23 cellular contexts compared by ENCODE assay signal in genomic region chr13:99415014-99415650, GRCh38.
A peak's percentile ranks its signal among the peaks of the same experiment; 100 is the strongest.
DNase-seq lines count a peak whose midpoint lies in the region; ATAC-seq and TF ChIP-seq lines count a peak whose summit lies in the region.
"Had no signal": no experiment of that assay in that cellular context is flagged by ENCODE, and none has a peak within 500 bp of the region (broad histone marks: within the 10 kb centered on the region; RNA-seq: fewer than 3 reads in every experiment).

No MANE protein-coding gene starts in this region.

- H3K27ac Mint-ChIP-seq in CD8-positive, alpha-beta T cell = no peak overlapping the region
- no peak overlapping the region for H3K27ac Mint-ChIP-seq in stimulated activated memory B cell treated with anti-CD40 and anti-IgM and Interleukin-4, amounts not matched to agents 10 μg/mL and 1 μg/mL and 100 μg/mL, for 72 hours
- H3K27ac Mint-ChIP-seq: natural killer cell, T-cell, type B pancreatic cell had no signal

- TF ChIP-seq CTCF in CD8-positive, alpha-beta T cell (IDR thresholded peaks at IDR 0.05) = no peak

- no peak for DNase-seq in CD8-positive, alpha-beta T cell
- no peak for DNase-seq in effector memory CD4-positive, alpha-beta T cell
- DNase-seq in mesenteric fat pad (ENCODE audit: low spot score) = peak; percentile 82
- DNase-seq: activated CD4-positive, alpha-beta memory T cell treated with anti-CD3 and anti-CD28 coated beads, Interleukin-2, amount 10 ng/mL, durations not matched to agents 7 days and 5 days; cerebellar nuclear complex; hypothalamus; KG1; MG63; midbrain; natural killer cell; NCI-H1436; NCI-H2081 treated with DMSO at 0.1 percent for 48 hours; NCI-H226 had no signal

- H3K9ac ChIP-seq in BLaER1 = no peak overlapping the region

- H3K27ac ChIP-seq in BLaER1 = no peak overlapping the region
- H3K27ac ChIP-seq in CD8-positive, alpha-beta T cell (ENCODE audit: low read depth, low read length) = peak overlapping the region; percentile 60
- H3K27ac ChIP-seq in effector memory CD4-positive, alpha-beta T cell (ENCODE audit: insufficient read depth, low read length, poor library complexity, severe bottlenecking) = peak overlapping the region; percentile 40
- H3K27ac ChIP-seq: C4-2B, dorsolateral prefrontal cortex had no signal

- peaks cover 51% of the 10 kb centered on the region for H3K4me1 ChIP-seq in BLaER1
- H3K4me1 ChIP-seq in CD8-positive, alpha-beta T cell (ENCODE audit: insufficient read depth, low read length) = peaks cover 83% of the 10 kb centered on the region
- H3K4me1 ChIP-seq in effector memory CD4-positive, alpha-beta T cell (ENCODE audit: control insufficient read depth, insufficient read depth, low read length, poor library complexity, severe bottlenecking) = peaks cover 9% of the 10 kb centered on the region

- no peak overlapping the region for H3K4me3 Mint-ChIP-seq in CD8-positive, alpha-beta T cell
- no peak overlapping the region for H3K4me3 Mint-ChIP-seq in stimulated activated memory B cell treated with anti-CD40 and anti-IgM and Interleukin-4, amounts not matched to agents 10 μg/mL and 1 μg/mL and 100 μg/mL, for 72 hours
- H3K4me3 Mint-ChIP-seq: activated CD4-positive, alpha-beta memory T cell treated with anti-CD3 and anti-CD28 coated beads, Interleukin-2, amount 10 ng/mL, durations not matched to agents 7 days and 5 days; immature natural killer cell; natural killer cell; T-cell; type B pancreatic cell had no signal

- no peaks in the 10 kb centered on the region for H3K36me3 ChIP-seq in BLaER1
- H3K36me3 ChIP-seq in CD8-positive, alpha-beta T cell (ENCODE audit: insufficient read depth, low read length) = no peaks in the 10 kb centered on the region
- H3K36me3 ChIP-seq in effector memory CD4-positive, alpha-beta T cell (ENCODE audit: control insufficient read depth, insufficient read depth, low read length) = no peaks in the 10 kb centered on the region
- H3K36me3 ChIP-seq: MG63 had no signal

- intact Hi-C loops in CD8-positive, alpha-beta T cell (cut with DNase I, micrococcal nuclease) = no loop called here

- ATAC-seq in CD8-positive, alpha-beta T cell = no peak
- ATAC-seq in stimulated activated memory B cell treated with anti-CD40 and anti-IgM and Interleukin-4, amounts not matched to agents 10 μg/mL and 1 μg/mL and 100 μg/mL, for 72 hours = no peak
- ATAC-seq in GM18498 (IDR thresholded peaks at IDR 0.05; ENCODE audit: unreplicated experiment) (no peak), GM19023 (IDR thresholded peaks at IDR 0.05; ENCODE audit: unreplicated experiment) (no peak)

- CTCF ChIA-PET in CD8-positive, alpha-beta T cell (lab: Charles Lee) = interaction anchor here (1.4 to 11.6 kb wide), 4 partner anchors 20 to 238 kb away, joined by 3 to 117 read pairs (median 17); no protein-coding TSS in a partner anchor

- peaks cover 3% of the 10 kb centered on the region for H3K9me3 Mint-ChIP-seq in CD8-positive, alpha-beta T cell
- peaks cover 3% of the 10 kb centered on the region for H3K9me3 Mint-ChIP-seq in stimulated activated memory B cell treated with anti-CD40 and anti-IgM and Interleukin-4, amounts not matched to agents 10 μg/mL and 1 μg/mL and 100 μg/mL, for 72 hours
- H3K9me3 Mint-ChIP-seq: type B pancreatic cell had no signal

- H4K20me1 ChIP-seq in BLaER1 = no peaks in the 10 kb centered on the region

- H3K36me3 Mint-ChIP-seq in CD8-positive, alpha-beta T cell = peaks cover 12% of the 10 kb centered on the region
- no peaks in the 10 kb centered on the region for H3K36me3 Mint-ChIP-seq in stimulated activated memory B cell treated with anti-CD40 and anti-IgM and Interleukin-4, amounts not matched to agents 10 μg/mL and 1 μg/mL and 100 μg/mL, for 72 hours
- H3K36me3 Mint-ChIP-seq: immature natural killer cell, natural killer cell, T-cell, type B pancreatic cell had no signal

- peak overlapping the region; percentile 86; the same call in 1 of the 2 replicates for H3K4me2 ChIP-seq in BLaER1
- H3K4me2 ChIP-seq: smooth muscle cell had no signal

- H3K9me3 ChIP-seq in BLaER1 = peaks cover 10% of the 10 kb centered on the region
- no peaks in the 10 kb centered on the region for H3K9me3 ChIP-seq in CD8-positive, alpha-beta T cell (ENCODE audit: low read length)
- H3K9me3 ChIP-seq in effector memory CD4-positive, alpha-beta T cell (ENCODE audit: control insufficient read depth, low read length) = no peaks in the 10 kb centered on the region
- H3K9me3 ChIP-seq: MG63 had no signal

- peaks cover 54% of the 10 kb centered on the region for H3K4me1 Mint-ChIP-seq in CD8-positive, alpha-beta T cell (ENCODE audit: low read depth)
- peaks cover 12% of the 10 kb centered on the region for H3K4me1 Mint-ChIP-seq in stimulated activated memory B cell treated with anti-CD40 and anti-IgM and Interleukin-4, amounts not matched to agents 10 μg/mL and 1 μg/mL and 100 μg/mL, for 72 hours

- no peak overlapping the region for H3K4me3 ChIP-seq in BLaER1
- H3K4me3 ChIP-seq in CD8-positive, alpha-beta T cell (ENCODE audit: low read depth, low read length) = peak overlapping the region; percentile 57
- H3K4me3 ChIP-seq in effector memory CD4-positive, alpha-beta T cell (ENCODE audit: insufficient read depth, low read depth, low read length, poor library complexity, severe bottlenecking) = no peak overlapping the region
- H3K4me3 ChIP-seq: dorsolateral prefrontal cortex, MG63, smooth muscle cell had no signal

- POLR2A ChIA-PET in CD8-positive, alpha-beta T cell (lab: Charles Lee) = interaction anchor here (1.0 to 1.5 kb wide), 2 partner anchors 17 to 21 kb away, joined by 3 to 6 read pairs; no protein-coding TSS in a partner anchor

- H3K27me3 Mint-ChIP-seq in CD8-positive, alpha-beta T cell (ENCODE audit: low read depth) = no peaks in the 10 kb centered on the region
- H3K27me3 Mint-ChIP-seq in stimulated activated memory B cell treated with anti-CD40 and anti-IgM and Interleukin-4, amounts not matched to agents 10 μg/mL and 1 μg/mL and 100 μg/mL, for 72 hours = no peaks in the 10 kb centered on the region
- H3K27me3 Mint-ChIP-seq: T-cell had no signal

- no peaks in the 10 kb centered on the region for H3K27me3 ChIP-seq in BLaER1
- H3K27me3 ChIP-seq in CD8-positive, alpha-beta T cell (ENCODE audit: insufficient read depth, low read length) = no peaks in the 10 kb centered on the region
- no peaks in the 10 kb centered on the region for H3K27me3 ChIP-seq in effector memory CD4-positive, alpha-beta T cell (replicated peaks; ENCODE audit: control insufficient read depth, insufficient read depth, low read length, poor library complexity, severe bottlenecking)
- H3K27me3 ChIP-seq: MG63 had no signal
